12 cellular contexts compared by ENCODE assay signal in the genomic region with DNA sequence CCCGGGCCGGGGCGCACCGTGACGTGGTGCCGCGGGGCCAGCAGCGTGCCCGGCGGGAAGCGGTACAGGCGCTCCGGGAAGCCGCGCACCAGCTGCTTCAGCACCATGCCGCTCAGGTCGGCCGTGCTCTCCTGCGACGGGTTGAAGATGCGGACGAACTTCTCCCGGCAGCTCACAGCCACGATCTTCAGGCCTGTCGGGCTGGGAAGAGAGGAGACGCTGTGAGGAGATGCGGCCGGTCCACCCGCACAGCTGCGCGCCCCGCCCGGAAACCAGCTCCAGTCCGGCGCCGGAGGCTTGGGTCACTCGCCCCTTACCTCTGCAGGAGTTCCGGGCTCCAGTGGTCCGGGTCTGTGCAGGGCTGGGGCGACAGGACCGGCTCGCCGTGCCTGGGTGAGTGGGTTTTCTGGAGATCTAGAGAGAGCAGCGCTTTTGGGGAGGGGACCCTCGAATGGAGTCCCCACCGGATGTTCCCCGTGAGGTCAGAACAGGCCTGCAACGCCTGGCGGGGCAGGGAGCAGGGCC. TPM values are rescaled to one million over a fixed set of nuclear protein-coding genes. Genes with fewer than 3 reads are reported as not detected.
DNase-seq lines count a peak whose midpoint lies in the region; ATAC-seq and TF ChIP-seq lines count a peak whose summit lies in the region.
"Had no signal": no experiment of that assay in that cellular context is flagged by ENCODE, and none has a peak within 500 bp of the region (broad histone marks: within the 10 kb centered on the region; RNA-seq: fewer than 3 reads in every experiment).

No MANE protein-coding gene starts in this region.

- H3K4me1 ChIP-seq in smooth muscle cell (ENCODE audit: low read depth), result peaks cover 8% of the 10 kb centered on the region

- H3K9me3 Mint-ChIP-seq in IgD-negative memory B cell (no peaks in the 10 kb centered on the region), endothelial cell (ENCODE audit: unreplicated experiment) (no peaks in the 10 kb centered on the region)

- H2AFZ ChIP-seq in smooth muscle cell (ENCODE audit: low read depth), result no peak overlapping the region

- peak; percentile 48 for DNase-seq in NCI-H748 (lab: John Stamatoyannopoulos, UW; ENCODE audit: unreplicated experiment)
- DNase-seq in NCI-H748 treated with DMSO at 0.1 percent for 48 hours (lab: John Stamatoyannopoulos, UW), result no peak
- peak; percentile 32 to 33 for DNase-seq in erythroblast (lab: John Stamatoyannopoulos, UW)
- no peak for DNase-seq in smooth muscle cell (lab: John Stamatoyannopoulos, UW; ENCODE audit: unreplicated experiment)
- no peak for DNase-seq in NCI-H1105 treated with DMSO at 0.1 percent for 48 hours (lab: John Stamatoyannopoulos, UW)
- no peak for DNase-seq in endothelial cell (ENCODE audit: low spot score)
- DNase-seq: activated naive CD4-positive, alpha-beta T cell treated with anti-CD3 and anti-CD28 coated beads, Interleukin-2, amount 50 U/mL, for 16 hours; NCI-H2029 treated with DMSO at 0.1 percent for 48 hours; stimulated activated naive CD8-positive, alpha-beta T cell treated with anti-CD3 and anti-CD28 coated beads, Interleukin-15, Interleukin-2, amounts not matched to agents 100 U/mL and 50 U/mL, for 24 hours had no signal

- no peaks in the 10 kb centered on the region for H3K9me3 ChIP-seq in smooth muscle cell (replicated peaks; ENCODE audit: low read depth)

- H3K27ac Mint-ChIP-seq in IgD-negative memory B cell, result peak overlapping the region in 2 of 3 donors; percentile 86 to 88
- H3K27ac Mint-ChIP-seq in endothelial cell (ENCODE audit: unreplicated experiment), result no peak overlapping the region

- ATAC-seq in HG03108 (IDR thresholded peaks at IDR 0.05; ENCODE audit: unreplicated experiment), result no peak
- ATAC-seq: stimulated activated naive CD8-positive, alpha-beta T cell treated with anti-CD3 and anti-CD28 coated beads, Interleukin-15, Interleukin-2, amounts not matched to agents 100 U/mL and 50 U/mL, for 24 hours had no signal

- H3K36me3 Mint-ChIP-seq in IgD-negative memory B cell, result no peaks in the 10 kb centered on the region
- H3K36me3 Mint-ChIP-seq in endothelial cell (ENCODE audit: low read depth, unreplicated experiment), result peaks cover 3% of the 10 kb centered on the region

- WGBS in smooth muscle cell (ENCODE audit: low lambda C conversion rate), result 13% methylated on average over 47 of the region's 49 CpGs

- no peaks in the 10 kb centered on the region for H3K79me2 ChIP-seq in smooth muscle cell (ENCODE audit: low read depth)

- H4K20me1 ChIP-seq in smooth muscle cell (ENCODE audit: low read depth), result no peaks in the 10 kb centered on the region

- peaks cover 0 to 7% (median 6%) of the 10 kb centered on the region in 3 donors for H3K4me1 Mint-ChIP-seq in IgD-negative memory B cell
- H3K4me1 Mint-ChIP-seq in endothelial cell (ENCODE audit: unreplicated experiment), result peaks cover 3% of the 10 kb centered on the region

- H3K4me3 Mint-ChIP-seq in IgD-negative memory B cell, result peak overlapping the region in 3 of 4 donors; percentile 23 to 72 (median 34)
- H3K4me3 Mint-ChIP-seq in endothelial cell (ENCODE audit: unreplicated experiment), result no peak overlapping the region

- TF ChIP-seq POLR2A in erythroblast (IDR thresholded peaks at IDR 0.05; ENCODE audit: low read length), result no peak

- H3K4me3 ChIP-seq in smooth muscle cell, result no peak overlapping the region

- H3K9ac ChIP-seq in smooth muscle cell (ENCODE audit: low read depth), result no peak overlapping the region

- H3K27me3 Mint-ChIP-seq in IgD-negative memory B cell (no peaks in the 10 kb centered on the region), endothelial cell (ENCODE audit: unreplicated experiment) (peaks cover 14% of the 10 kb centered on the region)

- no peaks in the 10 kb centered on the region for H3F3A ChIP-seq in smooth muscle cell (ENCODE audit: low read depth)

- no peaks in the 10 kb centered on the region for H3K36me3 ChIP-seq in smooth muscle cell (ENCODE audit: low read depth)

- H3K27me3 ChIP-seq in smooth muscle cell (ENCODE audit: low read depth), result peaks cover 58% of the 10 kb centered on the region

- TF ChIP-seq CTCF in smooth muscle cell (IDR thresholded peaks at IDR 0.05; ENCODE audit: borderline replicate concordance, insufficient read depth, poor library complexity, severe bottlenecking) (no peak), endothelial cell (IDR thresholded peaks at IDR 0.05; ENCODE audit: unreplicated experiment) (no peak)

- peak overlapping the region; percentile 80 for H3K4me2 ChIP-seq in smooth muscle cell

- H3K27ac ChIP-seq in smooth muscle cell (ENCODE audit: low read depth), result no peak overlapping the region
- H3K27ac ChIP-seq: HL-60 had no signal

RNA-seq across cellular contexts. Expression of gene LMNTD2, which starts 4.3 kb away (rescaled TPM):
- polyA plus RNA-seq in IgD-negative memory B cell (3.8 TPM), smooth muscle cell (3.6 and 9.3 TPM in 2 replicates)
- total RNA-seq in smooth muscle cell (3.2 TPM in 1 of 2 replicates, not detected in the other), endothelial cell (ENCODE audit: unreplicated experiment) (4.2 TPM)

RNA-seq across cellular contexts. Expression of gene RASSF7, which starts 4.5 kb away (rescaled TPM):
- polyA plus RNA-seq in IgD-negative memory B cell (42.0 TPM), smooth muscle cell (20.4 and 38.6 TPM in 2 replicates)
- total RNA-seq in smooth muscle cell (18.6 and 21.7 TPM in 2 replicates), endothelial cell (ENCODE audit: unreplicated experiment) (8.9 TPM)

RNA-seq across cellular contexts. Expression of gene LRRC56, which starts 18.9 kb away (rescaled TPM):
- polyA plus RNA-seq in IgD-negative memory B cell, result 2.6 TPM
- 0.31 and 1.5 TPM in 2 replicates for total RNA-seq in smooth muscle cell
- polyA plus RNA-seq in smooth muscle cell, result 1.5 TPM in 2 replicates
- 2.6 TPM for total RNA-seq in endothelial cell (ENCODE audit: unreplicated experiment)

RNA-seq across cellular contexts. Expression of gene PHRF1, which starts 20.0 kb away (rescaled TPM):
- polyA plus RNA-seq in IgD-negative memory B cell (15.4 TPM), smooth muscle cell (20.2 and 20.9 TPM in 2 replicates)
- total RNA-seq in smooth muscle cell (11.6 and 13.7 TPM in 2 replicates), endothelial cell (ENCODE audit: unreplicated experiment) (29.5 TPM)

RNA-seq across cellular contexts. Expression of gene HRAS, which starts 20.9 kb away (rescaled TPM):
- polyA plus RNA-seq in IgD-negative memory B cell (22.5 TPM), smooth muscle cell (59.1 and 82.5 TPM in 2 replicates)
- total RNA-seq in smooth muscle cell (19.2 and 39.9 TPM in 2 replicates), endothelial cell (ENCODE audit: unreplicated experiment) (92.4 TPM)

Comparison
In these comparisons a context has a peak if more than half of its experiments do, and no peak if none do; other contexts are left out.
1. DNase-seq: peak in NCI-H748 (single experiment) and erythroblast (2 of 2); none in NCI-H748 treated with DMSO at 0.1 percent for 48 hours (single experiment), smooth muscle cell (single experiment), NCI-H1105 treated with DMSO at 0.1 percent for 48 hours (single experiment) and endothelial cell (single experiment).